In genomic region chr15:99983171-99983891, GRCh38 we compare ENCODE assay signal across 16 cellular contexts.
A peak's percentile ranks its signal among the peaks of the same experiment; 100 is the strongest.
DNase-seq lines count a peak whose midpoint lies in the region; ATAC-seq and TF ChIP-seq lines count a peak whose summit lies in the region.
"Had no signal": no experiment of that assay in that cellular context is flagged by ENCODE, and none has a peak within 500 bp of the region (broad histone marks: within the 10 kb centered on the region; RNA-seq: fewer than 3 reads in every experiment).

No MANE protein-coding gene starts in this region.

- H3K36me3 Mint-ChIP-seq in chondrocyte (ENCODE audit: low read depth), result peaks cover 3% of the 10 kb centered on the region

- H3K27ac ChIP-seq in mesenchymal stem cell (ENCODE audit: low read length, poor library complexity, severe bottlenecking) (peak overlapping the region; percentile 57), thyroid gland (peak overlapping the region; percentile 69 to 96 (median 71))
- H3K27ac ChIP-seq: psoas muscle, thoracic aorta had no signal

- peaks cover 4% of the 10 kb centered on the region for H3K9me3 ChIP-seq in mesenchymal stem cell (ENCODE audit: control insufficient read depth, low read length)
- no peaks in the 10 kb centered on the region for H3K9me3 ChIP-seq in thyroid gland
- no peaks in the 10 kb centered on the region for H3K9me3 ChIP-seq in mucosa of descending colon
- H3K9me3 ChIP-seq: psoas muscle, thoracic aorta had no signal

- H3K79me1 ChIP-seq in mesenchymal stem cell (replicated peaks; ENCODE audit: low read length, poor library complexity, severe bottlenecking), result no peaks in the 10 kb centered on the region

- peak overlapping the region; percentile 68 for H3K27ac Mint-ChIP-seq in chondrocyte (ENCODE audit: unreplicated experiment)
- H3K27ac Mint-ChIP-seq: activated CD8-positive, alpha-beta T cell treated with anti-CD3 and anti-CD28 coated beads for 36 hours; activated T-helper 17 cell treated with anti-CD3 and anti-CD28 coated beads, Interleukin-2, amount 50 U/mL, for 72 hours had no signal

- peak overlapping the region; percentile 95 for H4K8ac ChIP-seq in mesenchymal stem cell (ENCODE audit: low read length)

- TF ChIP-seq CTCF in chondrocyte (IDR thresholded peaks at IDR 0.05) (no peak), thyroid gland (IDR thresholded peaks at IDR 0.05) (no peak), mucosa of descending colon (IDR thresholded peaks at IDR 0.05) (no peak)

- no peak overlapping the region for H2AFZ ChIP-seq in mesenchymal stem cell (ENCODE audit: low read depth, low read length)

- no peaks in the 10 kb centered on the region for H3K27me3 Mint-ChIP-seq in chondrocyte (ENCODE audit: low read depth)
- H3K27me3 Mint-ChIP-seq: activated CD8-positive, alpha-beta T cell treated with anti-CD3 and anti-CD28 coated beads for 36 hours; activated T-helper 17 cell treated with anti-CD3 and anti-CD28 coated beads, Interleukin-2, amount 50 U/mL, for 72 hours had no signal

- H3K36me3 ChIP-seq in mesenchymal stem cell (ENCODE audit: control insufficient read depth in 1 of 2, insufficient read depth in 2 of 2, low read depth in 1 of 2, low read length in 2 of 2), result no peaks in the 10 kb centered on the region
- H3K36me3 ChIP-seq in thyroid gland, result no peaks in the 10 kb centered on the region
- no peaks in the 10 kb centered on the region for H3K36me3 ChIP-seq in mucosa of descending colon (ENCODE audit: low read depth)
- H3K36me3 ChIP-seq: thoracic aorta had no signal

- H2BK120ac ChIP-seq in mesenchymal stem cell (ENCODE audit: low read depth, low read length), result peak overlapping the region; percentile 85

- H3K14ac ChIP-seq in mesenchymal stem cell (ENCODE audit: low read length in 2 of 2), result peak overlapping the region in 1 of 2 experiments; percentile 22

- no peak overlapping the region for H3K4me3 ChIP-seq in mesenchymal stem cell (ENCODE audit: insufficient read depth in 1 of 2, low read depth in 1 of 2, low read length in 2 of 2)
- H3K4me3 ChIP-seq in thyroid gland (replicated peaks in 1 of 3), result no peak overlapping the region
- no peak overlapping the region for H3K4me3 ChIP-seq in mucosa of descending colon
- H3K4me3 ChIP-seq: psoas muscle, thoracic aorta had no signal

- DNase-seq in NCI-H82 (lab: John Stamatoyannopoulos, UW), result peak; percentile 39
- no peak for DNase-seq in NCI-H82 treated with DMSO at 0.1 percent for 48 hours (lab: John Stamatoyannopoulos, UW; ENCODE audit: unreplicated experiment)
- peak; percentile 82 for DNase-seq in chondrocyte (ENCODE audit: low spot score)
- peak; percentile 40 for DNase-seq in mesenchymal stem cell
- DNase-seq in thyroid gland, result no peak
- DNase-seq in NCI-H748 treated with DMSO at 0.1 percent for 48 hours (lab: John Stamatoyannopoulos, UW), result no peak
- DNase-seq in mucosa of descending colon, result no peak
- DNase-seq in NCI-H2029 (lab: John Stamatoyannopoulos, UW), result no peak
- DNase-seq: 8988T; activated CD8-positive, alpha-beta T cell treated with anti-CD3 and anti-CD28 coated beads for 36 hours; dermis blood vessel endothelial cell; EL; NCI-H2081 treated with DMSO at 0.1 percent for 48 hours had no signal

- H3K4me2 ChIP-seq in mesenchymal stem cell (ENCODE audit: low read length, poor library complexity, severe bottlenecking), result peak overlapping the region; percentile 42

- peak overlapping the region; percentile 12 for H2BK15ac ChIP-seq in mesenchymal stem cell (ENCODE audit: low read depth, poor library complexity, severe bottlenecking)

- peak overlapping the region in 1 of 2 experiments; percentile 28 for H3K23ac ChIP-seq in mesenchymal stem cell (ENCODE audit: low read length in 2 of 2)

- peak overlapping the region; percentile 31 for H3K4me3 Mint-ChIP-seq in chondrocyte (ENCODE audit: unreplicated experiment)
- H3K4me3 Mint-ChIP-seq: activated CD8-positive, alpha-beta T cell treated with anti-CD3 and anti-CD28 coated beads for 36 hours; activated T-helper 17 cell treated with anti-CD3 and anti-CD28 coated beads, Interleukin-2, amount 50 U/mL, for 72 hours had no signal

- H3K18ac ChIP-seq in mesenchymal stem cell (ENCODE audit: low read depth in 1 of 2, low read length in 2 of 2), result peak overlapping the region; percentile 73 to 91

- H3K4ac ChIP-seq in mesenchymal stem cell (ENCODE audit: low read depth in 1 of 2, low read length in 2 of 2), result peak overlapping the region; percentile 84 to 91

- H4K91ac ChIP-seq in mesenchymal stem cell (ENCODE audit: low read length), result peak overlapping the region; percentile 85

- no peak overlapping the region for H3K9ac ChIP-seq in mesenchymal stem cell (ENCODE audit: low read length)

- intact Hi-C loops in thyroid gland (cut with DNase I) (no loop called here), mucosa of descending colon (cut with DNase I, micrococcal nuclease) (no loop called here)

- peaks cover 4% of the 10 kb centered on the region for H3K9me3 Mint-ChIP-seq in chondrocyte (ENCODE audit: low read depth)
- H3K9me3 Mint-ChIP-seq: activated CD8-positive, alpha-beta T cell treated with anti-CD3 and anti-CD28 coated beads for 36 hours had no signal

- peaks cover 35% of the 10 kb centered on the region for H3K4me1 Mint-ChIP-seq in chondrocyte (ENCODE audit: low read depth)
- H3K4me1 Mint-ChIP-seq: activated T-helper 17 cell treated with anti-CD3 and anti-CD28 coated beads, Interleukin-2, amount 50 U/mL, for 72 hours had no signal

- WGBS in mesenchymal stem cell, result 10% methylated on average over 14 of the region's 15 CpGs
- 46 to 51% methylated on average over 14 to 15 of the region's 15 CpGs for WGBS in thyroid gland, 2 donors

- TF ChIP-seq POLR2A in thyroid gland (IDR thresholded peaks at IDR 0.05), result no peak

- ATAC-seq in mucosa of descending colon, result no peak
- ATAC-seq: activated CD8-positive, alpha-beta T cell treated with anti-CD3 and anti-CD28 coated beads for 36 hours; activated T-helper 17 cell treated with anti-CD3 and anti-CD28 coated beads, Interleukin-2, amount 50 U/mL, for 72 hours; psoas muscle had no signal

- no peak overlapping the region for H2AK5ac ChIP-seq in mesenchymal stem cell (ENCODE audit: low read length, severe bottlenecking)

- H2BK5ac ChIP-seq in mesenchymal stem cell (ENCODE audit: low read depth, low read length, poor library complexity, severe bottlenecking), result no peak overlapping the region

- H3K27me3 ChIP-seq in mesenchymal stem cell (ENCODE audit: control insufficient read depth in 1 of 2, insufficient read depth in 1 of 2, low read length in 2 of 2) (peaks cover 0 to 21% of the 10 kb centered on the region in 2 experiments), thyroid gland (no peaks in the 10 kb centered on the region)

- H2BK12ac ChIP-seq in mesenchymal stem cell (ENCODE audit: low read length in 2 of 2), result peak overlapping the region; percentile 29 to 71

- peaks cover 22% of the 10 kb centered on the region for H3K4me1 ChIP-seq in mesenchymal stem cell (ENCODE audit: control insufficient read depth, insufficient read depth, low read depth, low read length)
- peaks cover 13 to 22% of the 10 kb centered on the region in 2 donors for H3K4me1 ChIP-seq in thyroid gland
- H3K4me1 ChIP-seq in mucosa of descending colon (ENCODE audit: low read depth), result no peaks in the 10 kb centered on the region
- H3K4me1 ChIP-seq: psoas muscle had no signal

Comparison
In these comparisons a context has a peak if more than half of its experiments do, and no peak if none do; other contexts are left out.
1. DNase-seq: peak in NCI-H82 (single experiment), chondrocyte (single experiment) and mesenchymal stem cell (single experiment); none in NCI-H82 treated with DMSO at 0.1 percent for 48 hours (single experiment), thyroid gland (0 of 2), NCI-H748 treated with DMSO at 0.1 percent for 48 hours (single experiment), mucosa of descending colon (0 of 3) and NCI-H2029 (single experiment).